In genomic region chr10:105237685-105238084, GRCh38 we compare ENCODE assay signal across 35 cellular contexts.
"Had no signal": no experiment of that assay in that cellular context is flagged by ENCODE, and none has a peak within 500 bp of the region (broad histone marks: within the 10 kb centered on the region; RNA-seq: fewer than 3 reads in every experiment).

No MANE protein-coding gene starts in this region.

- H3K27ac ChIP-seq: adrenal gland, ascending aorta, body of pancreas, brain microvascular endothelial cell, breast epithelium, cardiac muscle cell had no signal

- H3K9me3 ChIP-seq: adrenal gland, ascending aorta, body of pancreas had no signal

- FAIRE-seq: astrocyte, bronchial epithelial cell had no signal

- H3K4me3 ChIP-seq: adrenal gland, ascending aorta, body of pancreas, breast epithelium, cardiac muscle cell had no signal

- ATAC-seq: activated naive CD4-positive, alpha-beta T cell treated with anti-CD3 and anti-CD28 coated beads, Interleukin-2, amount 50 U/mL, for 72 hours; activated naive CD8-positive, alpha-beta T cell treated with anti-CD3 and anti-CD28 coated beads, Interleukin-2, amount 50 U/mL, for 24 hours; activated T-cell treated with anti-CD3 and anti-CD28 coated beads, Interleukin-2, amount 50 U/mL, for 4 hours; activated T-cell treated with anti-CD3 and anti-CD28 coated beads, Interleukin-2, amount 50 U/mL, for 72 hours; activated T-helper 17 cell treated with anti-CD3 and anti-CD28 coated beads, Interleukin-2, amount 50 U/mL, for 72 hours; body of pancreas had no signal

- H3K27me3 ChIP-seq: adrenal gland, ascending aorta, body of pancreas, brain microvascular endothelial cell, breast epithelium, cardiac muscle cell had no signal

- DNase-seq: activated effector memory CD4-positive, alpha-beta T cell treated with anti-CD3 and anti-CD28 coated beads, Interleukin-2, amount 50 U/mL, for 16 hours; activated effector memory CD4-positive, alpha-beta T cell treated with Interleukin-2 at 50 U/mL for 16 hours; activated gamma-delta T cell; activated gamma-delta T cell treated with Interleukin-2 at 50 U/mL for 16 hours; activated naive CD4-positive, alpha-beta T cell; activated naive CD4-positive, alpha-beta T cell treated with anti-CD3 and anti-CD28 coated beads for 36 hours; activated naive CD4-positive, alpha-beta T cell treated with anti-CD3 and anti-CD28 coated beads, Interleukin-2, amount 10 ng/mL, durations not matched to agents 7 days and 5 days; activated naive CD4-positive, alpha-beta T cell treated with anti-CD3 and anti-CD28 coated beads, Interleukin-2, amount 50 U/mL, for 16 hours; activated naive CD4-positive, alpha-beta T cell treated with Interleukin-2 at 50 U/mL for 16 hours; activated naive CD8-positive, alpha-beta T cell treated with anti-CD3 and anti-CD28 coated beads for 36 hours; activated naive CD8-positive, alpha-beta T cell treated with anti-CD3 and anti-CD28 coated beads, Interleukin-2, amount 10 ng/mL, durations not matched to agents 7 days and 5 days; activated naive CD8-positive, alpha-beta T cell treated with anti-CD3 and anti-CD28 coated beads, Interleukin-2, amount 50 U/mL, for 24 hours; activated T-cell treated with anti-CD3 and anti-CD28 coated beads for 4 hours; activated T-cell treated with anti-CD3 and anti-CD28 coated beads, Interleukin-2, amount 50 U/mL, for 1 hour; activated T-cell treated with anti-CD3 and anti-CD28 coated beads, Interleukin-2, amount 50 U/mL, for 24 hours; activated T-cell treated with anti-CD3 and anti-CD28 coated beads, Interleukin-2, amount 50 U/mL, for 4 hours; activated T-cell treated with anti-CD3 and anti-CD28 coated beads, Interleukin-2, amount 50 U/mL, for 48 hours; activated T-cell treated with anti-CD3 and anti-CD28 coated beads, Interleukin-2, amount 50 U/mL, for 72 hours; adrenal gland; amniotic stem cell; amygdala; anterior cingulate cortex; aorta; body of pancreas; brain microvascular endothelial cell; caudate nucleus; central memory CD4-positive, alpha-beta T cell; cerebellar nuclear complex had no signal

- H3K4me1 ChIP-seq: adrenal gland, ascending aorta, breast epithelium had no signal

- H3K36me3 ChIP-seq: adrenal gland, ascending aorta, brain microvascular endothelial cell, breast epithelium, cardiac muscle cell had no signal
